12 cellular contexts compared by ENCODE assay signal in genomic region chr1:54125671-54126070, GRCh38. TPM values are rescaled to one million over a fixed set of nuclear protein-coding genes. Genes with fewer than 3 reads are reported as not detected.
DNase-seq lines count a peak whose midpoint lies in the region; ATAC-seq, FAIRE-seq and TF ChIP-seq lines count a peak whose summit lies in the region.
"Had no signal": no experiment of that assay in that cellular context is flagged by ENCODE, and none has a peak within 500 bp of the region (broad histone marks: within the 10 kb centered on the region; RNA-seq: fewer than 3 reads in every experiment).

No MANE protein-coding gene starts in this region.

- TF ChIP-seq CTCF in BE2C (IDR thresholded peaks at IDR 0.05; ENCODE audit: low read depth, low read length) (peak; percentile 10; the same call in 1 of the 2 replicates), mucosa of descending colon (IDR thresholded peaks at IDR 0.05) (no peak), CD14-positive monocyte (IDR thresholded peaks at IDR 0.05) (no peak)

- H3K27ac Mint-ChIP-seq in CD14-positive monocyte = no peak overlapping the region

- ATAC-seq in mucosa of descending colon (peak; percentile 18), GM21737 (IDR thresholded peaks at IDR 0.05; ENCODE audit: unreplicated experiment) (no peak)

- peaks cover 9% of the 10 kb centered on the region for H3K4me1 Mint-ChIP-seq in CD14-positive monocyte

- H3K4me3 Mint-ChIP-seq in CD14-positive monocyte = no peak overlapping the region

- H3K36me3 Mint-ChIP-seq in CD14-positive monocyte = no peaks in the 10 kb centered on the region

- intact Hi-C loops in mucosa of descending colon (cut with DNase I, micrococcal nuclease) (loop anchor here in 1 of 2 donors (10.0 kb wide), 1 partner anchor 279 kb away; the partner anchor contains the start of gene SSBP3), CD14-positive monocyte (cut with micrococcal nuclease) (no loop called here)

- no peak for FAIRE-seq in GM12892 (lab: Jason Lieb, UNC)

- H3K27me3 ChIP-seq in BE2C = no peaks in the 10 kb centered on the region

- DNase-seq in BE2C (no peak), LHCN-M2 (ENCODE audit: low read depth) (peak; percentile 70), dermis microvascular lymphatic vessel endothelial cell (ENCODE audit: low read depth in 2 of 2) (peak; percentile 39 to 67), mucosa of descending colon (peak in 2 of 3 donors; percentile 44 to 51), NK-92 (lab: John Stamatoyannopoulos, UW; ENCODE audit: unreplicated experiment) (no peak), CD14-positive monocyte (ENCODE audit: low spot score) (no peak), GM12892 (ENCODE audit: insufficient read length) (no peak)
- DNase-seq: activated T-cell treated with anti-CD3 and anti-CD28 coated beads, Interleukin-2, amount 50 U/mL, for 48 hours; GOT3; SIG-M5 had no signal

- H3K27me3 Mint-ChIP-seq in CD14-positive monocyte (ENCODE audit: low read depth in 3 of 3) = peaks cover 5 to 13% (median 9%) of the 10 kb centered on the region in 3 donors

- peaks cover 0 to 10% (median 0%) of the 10 kb centered on the region in 7 donors for H3K9me3 Mint-ChIP-seq in CD14-positive monocyte

- TF ChIP-seq POLR2A in GM12892 (IDR thresholded peaks at IDR 0.05; ENCODE audit: low read depth, low read length) = no peak

- H3K36me3 ChIP-seq in BE2C (no peaks in the 10 kb centered on the region), mucosa of descending colon (ENCODE audit: low read depth) (no peaks in the 10 kb centered on the region)
- H3K36me3 ChIP-seq: neutrophil had no signal

- H3K9me3 ChIP-seq in BE2C (no peaks in the 10 kb centered on the region), mucosa of descending colon (no peaks in the 10 kb centered on the region)
- H3K9me3 ChIP-seq: neutrophil had no signal

- no peak overlapping the region for H3K4me3 ChIP-seq in BE2C (ENCODE audit: low read depth, low read length)
- H3K4me3 ChIP-seq in mucosa of descending colon = no peak overlapping the region

- no peaks in the 10 kb centered on the region for H3K4me1 ChIP-seq in BE2C
- H3K4me1 ChIP-seq in mucosa of descending colon (ENCODE audit: low read depth) = peaks cover 16% of the 10 kb centered on the region

RNA-seq across cellular contexts. Expression of gene CDCP2, which starts 27.1 kb away (rescaled TPM):
- not detected for polyA plus RNA-seq in BE2C (2012; ENCODE audit: insufficient read depth, insufficient read length, low read depth)
- not detected in 2 replicates for total RNA-seq in LHCN-M2 (2014; rRNA removed)
- polyA plus RNA-seq in LHCN-M2 (2012) = not detected
- total RNA-seq in dermis microvascular lymphatic vessel endothelial cell = 0.13 and 0.38 TPM in 2 replicates
- total RNA-seq in mucosa of descending colon = under 1 TPM in 2 of 3 donors, not detected in 1; 0.09 to 0.26 TPM
- not detected for polyA plus RNA-seq in CD14-positive monocyte
- not detected for polyA plus RNA-seq in GM12892 (2012; ENCODE audit: missing spikeins)

Comparison
In these comparisons a context has a peak if more than half of its experiments do, and no peak if none do; other contexts are left out.
1. DNase-seq: peak in LHCN-M2 (single experiment), dermis microvascular lymphatic vessel endothelial cell (2 of 2) and mucosa of descending colon (2 of 3); none in BE2C (single experiment), NK-92 (single experiment), CD14-positive monocyte (single experiment) and GM12892 (single experiment).